Comparison of ENCODE assay signal across 6 cellular contexts in genomic region chr12:40737416-40737815, GRCh38. TPM values are rescaled to one million over a fixed set of nuclear protein-coding genes. Genes with fewer than 3 reads are reported as not detected.
"Had no signal": no experiment of that assay in that cellular context is flagged by ENCODE, and none has a peak within 500 bp of the region (broad histone marks: within the 10 kb centered on the region; RNA-seq: fewer than 3 reads in every experiment).

No MANE protein-coding gene starts in this region.

RNA-seq across cellular contexts. Expression of gene CNTN1, which starts 45.2 kb away (rescaled TPM):
- total RNA-seq: lung microvascular endothelial cell; mononuclear cell; myocyte; naive thymus-derived CD4-positive, alpha-beta T cell; naive thymus-derived CD8-positive, alpha-beta T cell had no signal
- polyA plus RNA-seq: immature natural killer cell; naive thymus-derived CD4-positive, alpha-beta T cell; naive thymus-derived CD8-positive, alpha-beta T cell had no signal
